Comparison of ENCODE assay signal across 21 cellular contexts in the genomic region with DNA sequence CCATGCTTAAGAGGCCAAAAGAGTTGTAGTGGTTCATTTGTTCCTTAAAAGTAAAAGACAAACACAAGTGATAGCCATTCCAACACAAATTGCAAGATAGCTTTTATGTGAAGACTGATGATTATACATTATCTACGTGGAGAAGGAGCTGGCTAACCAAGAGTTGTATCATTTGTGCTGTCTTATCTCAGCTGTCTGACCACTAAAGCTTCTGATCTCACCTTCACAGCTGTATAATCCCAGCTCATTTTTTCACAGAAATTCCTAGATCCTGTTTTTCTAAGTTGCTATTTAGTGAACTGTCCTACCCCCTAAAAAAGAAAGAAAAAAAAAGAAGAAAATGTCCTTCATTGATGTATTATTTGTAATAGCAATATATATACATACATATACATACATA.
"Had no signal": no experiment of that assay in that cellular context is flagged by ENCODE, and none has a peak within 500 bp of the region (broad histone marks: within the 10 kb centered on the region; RNA-seq: fewer than 3 reads in every experiment).

No MANE protein-coding gene starts in this region.

- H3K4me3 Mint-ChIP-seq: activated CD4-positive, alpha-beta memory T cell treated with anti-CD3 and anti-CD28 coated beads, Interleukin-2, amount 10 ng/mL, durations not matched to agents 7 days and 5 days; activated CD4-positive, alpha-beta T cell treated with anti-CD3 and anti-CD28 coated beads, Interleukin-2, amount 10 ng/mL, durations not matched to agents 24 days and 14 days; activated naive CD4-positive, alpha-beta T cell treated with anti-CD3 and anti-CD28 coated beads for 36 hours; activated naive CD8-positive, alpha-beta T cell treated with anti-CD3 and anti-CD28 coated beads, Interleukin-2, amount 10 ng/mL, durations not matched to agents 7 days and 5 days; activated T-cell treated with anti-CD3 and anti-CD28 coated beads, Interleukin-2, amount 50 U/mL, for 72 hours; nephron progenitor cell; stimulated activated naive B cell treated with anti-CD40 and anti-IgM and Interleukin-4, amounts not matched to agents 10 μg/mL and 1 μg/mL and 100 μg/mL, for 72 hours had no signal

- H3K27me3 Mint-ChIP-seq: activated naive CD8-positive, alpha-beta T cell treated with anti-CD3 and anti-CD28 coated beads, Interleukin-2, amount 10 ng/mL, durations not matched to agents 7 days and 5 days; stimulated activated naive B cell treated with anti-CD40 and anti-IgM and Interleukin-4, amounts not matched to agents 10 μg/mL and 1 μg/mL and 100 μg/mL, for 72 hours had no signal

- DNase-seq: activated CD4-positive, alpha-beta memory T cell treated with anti-CD3 and anti-CD28 coated beads, Interleukin-2, amount 10 ng/mL, durations not matched to agents 7 days and 5 days; activated CD4-positive, alpha-beta T cell treated with anti-CD3 and anti-CD28 coated beads, Interleukin-2, amount 10 ng/mL, durations not matched to agents 24 days and 14 days; activated effector memory CD4-positive, alpha-beta T cell treated with Interleukin-2 at 50 U/mL for 16 hours; activated naive CD8-positive, alpha-beta T cell treated with anti-CD3 and anti-CD28 coated beads, Interleukin-2, amount 10 ng/mL, durations not matched to agents 7 days and 5 days; activated T-cell treated with anti-CD3 and anti-CD28 coated beads, Interleukin-2, amount 50 U/mL, for 72 hours; cerebellar nuclear complex; esophagus squamous epithelium; gastrocnemius medialis; hippocampal formation; left ventricle myocardium superior; nephron progenitor cell; nucleus accumbens; right lobe of liver; stimulated activated naive B cell treated with anti-CD40 and anti-IgM and Interleukin-4, amounts not matched to agents 10 μg/mL and 1 μg/mL and 100 μg/mL, for 72 hours; T-helper 9 cell; transverse colon had no signal

- H3K9me3 Mint-ChIP-seq: activated CD4-positive, alpha-beta memory T cell treated with anti-CD3 and anti-CD28 coated beads, Interleukin-2, amount 10 ng/mL, durations not matched to agents 7 days and 5 days; activated CD4-positive, alpha-beta T cell treated with anti-CD3 and anti-CD28 coated beads, Interleukin-2, amount 10 ng/mL, durations not matched to agents 24 days and 14 days; activated naive CD4-positive, alpha-beta T cell treated with anti-CD3 and anti-CD28 coated beads for 36 hours; activated T-cell treated with anti-CD3 and anti-CD28 coated beads, Interleukin-2, amount 50 U/mL, for 72 hours; stimulated activated naive B cell treated with anti-CD40 and anti-IgM and Interleukin-4, amounts not matched to agents 10 μg/mL and 1 μg/mL and 100 μg/mL, for 72 hours had no signal

- FAIRE-seq: urothelium cell line had no signal

- H3K9ac ChIP-seq: parathyroid adenoma had no signal

- H3K4me1 ChIP-seq: gastrocnemius medialis had no signal

- H3K27me3 ChIP-seq: esophagus squamous epithelium, gastrocnemius medialis, right lobe of liver, transverse colon had no signal

- H2AFZ ChIP-seq: parathyroid adenoma had no signal

- H3K9me3 ChIP-seq: esophagus squamous epithelium, gastrocnemius medialis, right lobe of liver, transverse colon had no signal

- H3K27ac ChIP-seq: coronary artery, esophagus squamous epithelium, gastrocnemius medialis, parathyroid adenoma, skin epidermis, transverse colon had no signal

- ATAC-seq: gastrocnemius medialis, left ventricle myocardium superior, right lobe of liver had no signal

- H3K36me3 ChIP-seq: esophagus squamous epithelium, gastrocnemius medialis, right lobe of liver, transverse colon had no signal

- H3K4me3 ChIP-seq: coronary artery, esophagus squamous epithelium, gastrocnemius medialis, right lobe of liver, skin epidermis, transverse colon had no signal

- H3K27ac Mint-ChIP-seq: activated CD4-positive, alpha-beta memory T cell treated with anti-CD3 and anti-CD28 coated beads, Interleukin-2, amount 10 ng/mL, durations not matched to agents 7 days and 5 days; activated CD4-positive, alpha-beta T cell treated with anti-CD3 and anti-CD28 coated beads, Interleukin-2, amount 10 ng/mL, durations not matched to agents 24 days and 14 days; activated naive CD4-positive, alpha-beta T cell treated with anti-CD3 and anti-CD28 coated beads for 36 hours; activated naive CD8-positive, alpha-beta T cell treated with anti-CD3 and anti-CD28 coated beads, Interleukin-2, amount 10 ng/mL, durations not matched to agents 7 days and 5 days; activated T-cell treated with anti-CD3 and anti-CD28 coated beads, Interleukin-2, amount 50 U/mL, for 72 hours; nephron progenitor cell had no signal
